23 cellular contexts compared by ENCODE assay signal in the genomic region with DNA sequence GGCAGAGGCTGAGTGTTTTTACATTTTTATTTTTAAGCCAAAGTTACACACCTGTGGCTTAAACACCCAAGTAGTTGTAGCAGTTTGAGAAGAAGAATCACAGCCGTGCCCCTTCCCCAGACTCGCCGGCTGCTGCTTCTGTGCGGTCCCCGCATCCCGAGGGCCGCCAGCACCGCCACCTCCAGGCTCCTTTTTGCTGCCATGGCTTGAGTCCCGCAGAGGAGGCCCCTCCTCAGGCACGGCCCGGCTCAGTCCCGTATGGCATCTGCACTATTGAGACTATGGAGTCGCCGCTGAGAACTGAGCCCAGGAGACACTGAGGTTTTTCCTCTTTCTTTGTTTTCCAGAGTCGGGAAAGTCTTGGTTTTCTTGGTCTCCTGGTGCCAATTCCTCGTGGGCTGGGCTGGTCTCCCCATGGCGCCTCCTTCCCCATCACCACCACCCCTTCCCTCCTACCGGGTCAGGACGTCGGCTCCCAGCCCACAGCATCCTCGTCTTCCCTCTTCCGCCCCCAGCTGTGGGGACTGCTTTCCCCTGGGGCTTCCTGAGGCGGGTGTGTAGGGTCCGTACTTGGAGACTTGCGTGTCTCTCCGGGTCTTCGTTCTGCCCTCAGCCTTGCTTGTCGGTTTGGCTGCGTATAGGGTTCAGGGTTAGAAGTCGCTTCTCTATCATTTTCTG. TPM values are rescaled to one million over a fixed set of nuclear protein-coding genes. Genes with fewer than 3 reads are reported as not detected.
"Had no signal": no experiment of that assay in that cellular context is flagged by ENCODE, and none has a peak within 500 bp of the region (broad histone marks: within the 10 kb centered on the region; RNA-seq: fewer than 3 reads in every experiment).

No MANE protein-coding gene starts in this region.

- H3K4me3 Mint-ChIP-seq: activated CD8-positive, alpha-beta T cell treated with anti-CD3 and anti-CD28 coated beads, Interleukin-2, amount 10 ng/mL, durations not matched to agents 7 days and 5 days; activated naive CD4-positive, alpha-beta T cell treated with anti-CD3 and anti-CD28 coated beads, Interleukin-2, amount 50 U/mL, for 24 hours; activated T-helper 1 cell treated with anti-CD3 and anti-CD28 coated beads, Interleukin-12 subunit alpha, Interleukin-12 subunit beta, Interleukin-2, Interleukin-4 antibody, amounts not matched to agents 30 ng/mL and 10 ng/mL and 1 ng/mL, durations not matched to agents 14 hours and 24 hours and 36 hours; memory B cell; nephron; T-cell; T-helper 2 cell treated with Interferon-gamma antibody and Interleukin-4, amounts not matched to agents 5 μg/mL and 100 μg/mL, for 36 hours had no signal

- H3K4me3 ChIP-seq: breast epithelium, coronary artery, esophagus squamous epithelium, gastroesophageal sphincter, heart left ventricle, left lung, thoracic aorta, upper lobe of left lung had no signal

- DNase-seq: activated CD4-positive, alpha-beta T cell treated with anti-CD3 and anti-CD28 coated beads for 1 hour; activated CD4-positive, alpha-beta T cell treated with anti-CD3 and anti-CD28 coated beads, Interleukin-2, amount 50 U/mL, for 1 hour; activated CD8-positive, alpha-beta T cell treated with anti-CD3 and anti-CD28 coated beads, Interleukin-2, amount 10 ng/mL, durations not matched to agents 7 days and 5 days; activated gamma-delta T cell; esophagus squamous epithelium; kidney glomerular epithelial cell; stimulated activated CD4-positive, alpha-beta T cell treated with anti-CD3 and anti-CD28 coated beads, Interleukin-4, amount 100 ng/mL, for 24 hours; stimulated activated naive CD4-positive, alpha-beta T cell treated with Interleukin-2 at 50 U/mL for 16 hours had no signal

- ATAC-seq: activated CD8-positive, alpha-beta T cell treated with anti-CD3 and anti-CD28 coated beads, Interleukin-2, amount 10 ng/mL, durations not matched to agents 7 days and 5 days; gastroesophageal sphincter; heart left ventricle; left lung; T-cell had no signal

- H3K4me1 Mint-ChIP-seq: activated naive CD4-positive, alpha-beta T cell treated with anti-CD3 and anti-CD28 coated beads, Interleukin-2, amount 50 U/mL, for 24 hours; memory B cell; nephron had no signal

- H3K27ac Mint-ChIP-seq: activated CD8-positive, alpha-beta T cell treated with anti-CD3 and anti-CD28 coated beads, Interleukin-2, amount 10 ng/mL, durations not matched to agents 7 days and 5 days; activated naive CD4-positive, alpha-beta T cell treated with anti-CD3 and anti-CD28 coated beads, Interleukin-2, amount 50 U/mL, for 24 hours; activated T-helper 1 cell treated with anti-CD3 and anti-CD28 coated beads, Interleukin-12 subunit alpha, Interleukin-12 subunit beta, Interleukin-2, Interleukin-4 antibody, amounts not matched to agents 30 ng/mL and 10 ng/mL and 1 ng/mL, durations not matched to agents 14 hours and 24 hours and 36 hours; memory B cell; nephron; T-cell; T-helper 2 cell treated with Interferon-gamma antibody and Interleukin-4, amounts not matched to agents 5 μg/mL and 100 μg/mL, for 36 hours had no signal

- H3K4me1 ChIP-seq: breast epithelium, esophagus squamous epithelium, gastroesophageal sphincter, heart left ventricle, left lung, upper lobe of left lung had no signal

- H3K27me3 Mint-ChIP-seq: activated naive CD4-positive, alpha-beta T cell treated with anti-CD3 and anti-CD28 coated beads, Interleukin-2, amount 50 U/mL, for 24 hours; memory B cell; T-cell had no signal

- H3K27me3 ChIP-seq: breast epithelium, esophagus squamous epithelium, gastroesophageal sphincter, heart left ventricle, left lung, upper lobe of left lung had no signal

- H3K9me3 Mint-ChIP-seq: activated naive CD4-positive, alpha-beta T cell treated with anti-CD3 and anti-CD28 coated beads, Interleukin-2, amount 50 U/mL, for 24 hours; activated T-helper 1 cell treated with anti-CD3 and anti-CD28 coated beads, Interleukin-12 subunit alpha, Interleukin-12 subunit beta, Interleukin-2, Interleukin-4 antibody, amounts not matched to agents 30 ng/mL and 10 ng/mL and 1 ng/mL, durations not matched to agents 14 hours and 24 hours and 36 hours; memory B cell; nephron; T-cell; T-helper 2 cell treated with Interferon-gamma antibody and Interleukin-4, amounts not matched to agents 5 μg/mL and 100 μg/mL, for 36 hours had no signal

- H3K9me3 ChIP-seq: breast epithelium, gastroesophageal sphincter, heart left ventricle, left lung, thoracic aorta, upper lobe of left lung had no signal

- H3K27ac ChIP-seq: breast epithelium, coronary artery, esophagus squamous epithelium, gastroesophageal sphincter, heart left ventricle, left lung, thoracic aorta, upper lobe of left lung, VCaP had no signal

RNA-seq across cellular contexts. Expression of a gene that starts 32.6 kb away (rescaled TPM):
- total RNA-seq: activated CD8-positive, alpha-beta T cell treated with anti-CD3 and anti-CD28 coated beads, Interleukin-2, amount 10 ng/mL, durations not matched to agents 7 days and 5 days; activated T-helper 1 cell treated with anti-CD3 and anti-CD28 coated beads, Interleukin-12 subunit alpha, Interleukin-12 subunit beta, Interleukin-2, Interleukin-4 antibody, amounts not matched to agents 30 ng/mL and 10 ng/mL and 1 ng/mL, durations not matched to agents 14 hours and 24 hours and 36 hours; breast epithelium; esophagus squamous epithelium; renal cortical epithelial cell had no signal
